ENCODE assay signal across 1 cellular context in the genomic region with DNA sequence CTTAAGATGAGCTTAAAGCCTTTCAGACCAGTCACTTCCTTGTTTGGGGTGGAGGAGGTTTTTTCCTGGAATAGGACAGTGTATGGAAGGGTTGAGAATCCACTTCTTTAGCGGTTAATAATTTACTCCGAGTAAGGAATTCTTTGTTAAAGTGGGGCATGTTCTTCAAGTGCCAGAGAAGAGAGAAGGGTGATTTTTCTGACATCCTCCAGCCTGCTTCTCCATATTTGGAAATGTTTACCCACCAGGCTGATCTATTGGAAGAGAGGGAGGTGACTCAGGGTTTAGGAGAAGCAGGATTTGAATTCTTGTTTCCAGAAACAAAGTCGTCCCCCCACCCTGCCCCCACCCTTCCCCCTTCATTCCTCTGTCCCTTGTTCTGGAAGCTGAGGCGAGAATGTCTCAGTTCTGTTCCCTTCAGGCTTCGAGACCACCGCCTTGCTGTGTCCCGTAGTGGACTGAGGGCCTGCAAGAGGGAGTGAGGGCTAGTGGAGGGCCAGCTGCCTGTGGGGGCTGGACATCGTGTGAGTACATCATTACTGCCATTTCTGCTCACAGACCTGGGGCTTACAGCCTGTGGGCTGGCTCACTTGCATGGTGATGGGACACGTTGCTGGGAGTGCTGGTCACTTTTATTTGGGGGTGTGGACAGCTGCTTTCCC.
TF ChIP-seq lines count a peak whose summit lies in the region.

No MANE protein-coding gene starts in this region.

TF ChIP-seq in HepG2, 621 proteins besides CTCF, POLR2A, EP300 and RAD21:
- TF ChIP-seq HNF1A (IDR thresholded peaks at IDR 0.05; ENCODE audit: low read depth) (peak; percentile 55; the same call in 1 of the 2 replicates), HNF1A (CRISPR knock-in tag; IDR thresholded peaks at IDR 0.05; ENCODE audit: borderline replicate concordance) (no peak), ARID5B (CRISPR knock-in tag; IDR thresholded peaks at IDR 0.05) (peak; percentile 42; the same call in 1 of the 2 replicates), RXRB (CRISPR knock-in tag; IDR thresholded peaks at IDR 0.05; ENCODE audit: borderline replicate concordance) (0 out of 2 replicates have a peak, but pooled peaks have one; percentile 9), NCOA1 (CRISPR knock-in tag; IDR thresholded peaks at IDR 0.05) (no peak), SRF (IDR thresholded peaks at IDR 0.05; ENCODE audit: low read depth, low read length) (peak; percentile 93), BCL6 (CRISPR knock-in tag; IDR thresholded peaks at IDR 0.05) (peak; percentile 19), FOSL2 (CRISPR knock-in tag; IDR thresholded peaks at IDR 0.05) (peak; percentile 25; the same call in 1 of the 2 replicates), REL (CRISPR knock-in tag; conservative IDR thresholded peaks at IDR 0.05) (no peak), ELF3 (CRISPR knock-in tag; IDR thresholded peaks at IDR 0.05) (peak; percentile 70), GATAD2A (CRISPR knock-in tag; IDR thresholded peaks at IDR 0.05) (peak; percentile 34; the same call in 1 of the 2 replicates), STAT5B (CRISPR knock-in tag; IDR thresholded peaks at IDR 0.05) (no peak)
- TF ChIP-seq, protein P1, sequence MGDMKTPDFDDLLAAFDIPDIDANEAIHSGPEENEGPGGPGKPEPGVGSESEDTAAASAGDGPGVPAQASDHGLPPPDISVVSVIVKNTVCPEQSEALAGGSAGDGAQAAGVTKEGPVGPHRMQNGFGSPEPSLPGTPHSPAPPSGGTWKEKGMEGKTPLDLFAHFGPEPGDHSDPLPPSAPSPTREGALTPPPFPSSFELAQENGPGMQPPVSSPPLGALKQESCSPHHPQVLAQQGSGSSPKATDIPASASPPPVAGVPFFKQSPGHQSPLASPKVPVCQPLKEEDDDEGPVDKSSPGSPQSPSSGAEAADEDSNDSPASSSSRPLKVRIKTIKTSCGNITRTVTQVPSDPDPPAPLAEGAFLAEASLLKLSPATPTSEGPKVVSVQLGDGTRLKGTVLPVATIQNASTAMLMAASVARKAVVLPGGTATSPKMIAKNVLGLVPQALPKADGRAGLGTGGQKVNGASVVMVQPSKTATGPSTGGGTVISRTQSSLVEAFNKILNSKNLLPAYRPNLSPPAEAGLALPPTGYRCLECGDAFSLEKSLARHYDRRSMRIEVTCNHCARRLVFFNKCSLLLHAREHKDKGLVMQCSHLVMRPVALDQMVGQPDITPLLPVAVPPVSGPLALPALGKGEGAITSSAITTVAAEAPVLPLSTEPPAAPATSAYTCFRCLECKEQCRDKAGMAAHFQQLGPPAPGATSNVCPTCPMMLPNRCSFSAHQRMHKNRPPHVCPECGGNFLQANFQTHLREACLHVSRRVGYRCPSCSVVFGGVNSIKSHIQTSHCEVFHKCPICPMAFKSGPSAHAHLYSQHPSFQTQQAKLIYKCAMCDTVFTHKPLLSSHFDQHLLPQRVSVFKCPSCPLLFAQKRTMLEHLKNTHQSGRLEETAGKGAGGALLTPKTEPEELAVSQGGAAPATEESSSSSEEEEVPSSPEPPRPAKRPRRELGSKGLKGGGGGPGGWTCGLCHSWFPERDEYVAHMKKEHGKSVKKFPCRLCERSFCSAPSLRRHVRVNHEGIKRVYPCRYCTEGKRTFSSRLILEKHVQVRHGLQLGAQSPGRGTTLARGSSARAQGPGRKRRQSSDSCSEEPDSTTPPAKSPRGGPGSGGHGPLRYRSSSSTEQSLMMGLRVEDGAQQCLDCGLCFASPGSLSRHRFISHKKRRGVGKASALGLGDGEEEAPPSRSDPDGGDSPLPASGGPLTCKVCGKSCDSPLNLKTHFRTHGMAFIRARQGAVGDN (CRISPR knock-in tag; IDR thresholded peaks at IDR 0.05): peak; percentile 32
